In the genomic region with DNA sequence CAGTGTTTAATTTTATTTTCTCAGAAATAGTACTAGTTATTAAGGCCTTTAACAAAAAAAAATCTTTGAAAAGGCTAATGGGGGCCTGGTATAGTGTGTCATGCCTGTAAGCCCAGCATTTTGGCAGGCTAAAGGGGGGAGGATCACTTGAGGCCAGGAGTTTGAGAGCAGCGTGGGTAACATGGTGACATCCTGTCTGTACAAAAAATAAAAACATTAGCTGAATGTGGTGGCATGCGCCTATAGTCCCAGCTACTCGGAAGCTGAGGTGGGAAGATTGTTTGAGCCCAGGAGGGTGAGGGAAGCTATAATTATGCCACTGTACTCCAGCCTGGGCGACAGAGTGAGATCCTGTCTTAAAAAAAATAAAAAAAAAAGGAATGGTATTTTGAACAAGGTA, we compare ENCODE assay signal across 1 cellular context.
TF ChIP-seq lines count a peak whose summit lies in the region.

No MANE protein-coding gene starts in this region.

TF ChIP-seq in GM23338, 12 proteins besides CTCF, POLR2A, EP300 and RAD21 (continued from another document):
- TF ChIP-seq, protein P1, sequence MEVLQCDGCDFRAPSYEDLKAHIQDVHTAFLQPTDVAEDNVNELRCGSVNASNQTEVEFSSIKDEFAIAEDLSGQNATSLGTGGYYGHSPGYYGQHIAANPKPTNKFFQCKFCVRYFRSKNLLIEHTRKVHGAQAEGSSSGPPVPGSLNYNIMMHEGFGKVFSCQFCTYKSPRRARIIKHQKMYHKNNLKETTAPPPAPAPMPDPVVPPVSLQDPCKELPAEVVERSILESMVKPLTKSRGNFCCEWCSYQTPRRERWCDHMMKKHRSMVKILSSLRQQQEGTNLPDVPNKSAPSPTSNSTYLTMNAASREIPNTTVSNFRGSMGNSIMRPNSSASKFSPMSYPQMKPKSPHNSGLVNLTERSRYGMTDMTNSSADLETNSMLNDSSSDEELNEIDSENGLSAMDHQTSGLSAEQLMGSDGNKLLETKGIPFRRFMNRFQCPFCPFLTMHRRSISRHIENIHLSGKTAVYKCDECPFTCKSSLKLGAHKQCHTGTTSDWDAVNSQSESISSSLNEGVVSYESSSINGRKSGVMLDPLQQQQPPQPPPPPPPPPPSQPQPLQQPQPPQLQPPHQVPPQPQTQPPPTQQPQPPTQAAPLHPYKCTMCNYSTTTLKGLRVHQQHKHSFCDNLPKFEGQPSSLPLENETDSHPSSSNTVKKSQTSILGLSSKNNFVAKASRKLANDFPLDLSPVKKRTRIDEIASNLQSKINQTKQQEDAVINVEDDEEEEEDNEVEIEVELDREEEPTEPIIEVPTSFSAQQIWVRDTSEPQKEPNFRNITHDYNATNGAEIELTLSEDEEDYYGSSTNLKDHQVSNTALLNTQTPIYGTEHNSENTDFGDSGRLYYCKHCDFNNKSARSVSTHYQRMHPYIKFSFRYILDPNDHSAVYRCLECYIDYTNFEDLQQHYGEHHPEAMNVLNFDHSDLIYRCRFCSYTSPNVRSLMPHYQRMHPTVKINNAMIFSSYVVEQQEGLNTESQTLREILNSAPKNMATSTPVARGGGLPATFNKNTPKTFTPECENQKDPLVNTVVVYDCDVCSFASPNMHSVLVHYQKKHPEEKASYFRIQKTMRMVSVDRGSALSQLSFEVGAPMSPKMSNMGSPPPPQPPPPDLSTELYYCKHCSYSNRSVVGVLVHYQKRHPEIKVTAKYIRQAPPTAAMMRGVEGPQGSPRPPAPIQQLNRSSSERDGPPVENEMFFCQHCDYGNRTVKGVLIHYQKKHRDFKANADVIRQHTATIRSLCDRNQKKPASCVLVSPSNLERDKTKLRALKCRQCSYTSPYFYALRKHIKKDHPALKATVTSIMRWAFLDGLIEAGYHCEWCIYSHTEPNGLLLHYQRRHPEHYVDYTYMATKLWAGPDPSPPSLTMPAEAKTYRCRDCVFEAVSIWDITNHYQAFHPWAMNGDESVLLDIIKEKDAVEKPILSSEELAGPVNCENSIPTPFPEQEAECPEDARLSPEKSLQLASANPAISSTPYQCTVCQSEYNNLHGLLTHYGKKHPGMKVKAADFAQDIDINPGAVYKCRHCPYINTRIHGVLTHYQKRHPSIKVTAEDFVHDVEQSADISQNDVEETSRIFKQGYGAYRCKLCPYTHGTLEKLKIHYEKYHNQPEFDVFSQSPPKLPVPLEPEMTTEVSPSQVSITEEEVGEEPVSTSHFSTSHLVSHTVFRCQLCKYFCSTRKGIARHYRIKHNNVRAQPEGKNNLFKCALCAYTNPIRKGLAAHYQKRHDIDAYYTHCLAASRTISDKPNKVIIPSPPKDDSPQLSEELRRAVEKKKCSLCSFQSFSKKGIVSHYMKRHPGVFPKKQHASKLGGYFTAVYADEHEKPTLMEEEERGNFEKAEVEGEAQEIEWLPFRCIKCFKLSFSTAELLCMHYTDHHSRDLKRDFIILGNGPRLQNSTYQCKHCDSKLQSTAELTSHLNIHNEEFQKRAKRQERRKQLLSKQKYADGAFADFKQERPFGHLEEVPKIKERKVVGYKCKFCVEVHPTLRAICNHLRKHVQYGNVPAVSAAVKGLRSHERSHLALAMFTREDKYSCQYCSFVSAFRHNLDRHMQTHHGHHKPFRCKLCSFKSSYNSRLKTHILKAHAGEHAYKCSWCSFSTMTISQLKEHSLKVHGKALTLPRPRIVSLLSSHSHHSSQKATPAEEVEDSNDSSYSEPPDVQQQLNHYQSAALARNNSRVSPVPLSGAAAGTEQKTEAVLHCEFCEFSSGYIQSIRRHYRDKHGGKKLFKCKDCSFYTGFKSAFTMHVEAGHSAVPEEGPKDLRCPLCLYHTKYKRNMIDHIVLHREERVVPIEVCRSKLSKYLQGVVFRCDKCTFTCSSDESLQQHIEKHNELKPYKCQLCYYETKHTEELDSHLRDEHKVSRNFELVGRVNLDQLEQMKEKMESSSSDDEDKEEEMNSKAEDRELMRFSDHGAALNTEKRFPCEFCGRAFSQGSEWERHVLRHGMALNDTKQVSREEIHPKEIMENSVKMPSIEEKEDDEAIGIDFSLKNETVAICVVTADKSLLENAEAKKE (CRISPR knock-in tag; IDR thresholded peaks at IDR 0.05), result no peak
